In genomic region chr5:58401701-58402100, GRCh38 we compare ENCODE assay signal across 30 cellular contexts.
"Had no signal": no experiment of that assay in that cellular context is flagged by ENCODE, and none has a peak within 500 bp of the region (broad histone marks: within the 10 kb centered on the region; RNA-seq: fewer than 3 reads in every experiment).

No MANE protein-coding gene starts in this region.

- H3K4me1 Mint-ChIP-seq: naive thymus-derived CD4-positive, alpha-beta T cell; natural killer cell; nephron; neural progenitor cell; stimulated activated memory B cell treated with anti-CD40 and anti-IgM and Interleukin-4, amounts not matched to agents 10 μg/mL and 1 μg/mL and 100 μg/mL, for 72 hours; stimulated activated naive CD8-positive, alpha-beta T cell treated with anti-CD3 and anti-CD28 coated beads, Interleukin-15, amount 100 ng/mL, for 72 hours had no signal

- H3K9me3 Mint-ChIP-seq: naive thymus-derived CD4-positive, alpha-beta T cell; natural killer cell; nephron; neural progenitor cell; stimulated activated memory B cell treated with anti-CD40 and anti-IgM and Interleukin-4, amounts not matched to agents 10 μg/mL and 1 μg/mL and 100 μg/mL, for 72 hours; stimulated activated naive CD8-positive, alpha-beta T cell treated with anti-CD3 and anti-CD28 coated beads, Interleukin-15, amount 100 ng/mL, for 72 hours; type B pancreatic cell had no signal

- H2AFZ ChIP-seq: neural progenitor cell, parathyroid adenoma had no signal

- H3K27ac ChIP-seq: neural progenitor cell, ovary, parathyroid adenoma, psoas muscle, right lobe of liver, sigmoid colon, suprapubic skin, testis, tibial nerve, upper lobe of right lung, uterus had no signal

- H3K36me3 Mint-ChIP-seq: naive thymus-derived CD4-positive, alpha-beta T cell; natural killer cell; neural progenitor cell; stimulated activated memory B cell treated with anti-CD40 and anti-IgM and Interleukin-4, amounts not matched to agents 10 μg/mL and 1 μg/mL and 100 μg/mL, for 72 hours; type B pancreatic cell had no signal

- H3K9me3 ChIP-seq: ovary, psoas muscle, right lobe of liver, sigmoid colon, suprapubic skin, testis, tibial nerve, upper lobe of right lung, uterus had no signal

- DNase-seq: naive thymus-derived CD4-positive, alpha-beta T cell; natural killer cell; occipital lobe; ovary; posterior cingulate gyrus; psoas muscle; right cardiac atrium; right lobe of liver; sigmoid colon; small intestine; stimulated activated CD4-positive, alpha-beta T cell treated with anti-CD3 and anti-CD28 coated beads, Interleukin-15, amount 100 ng/mL, for 24 hours; stimulated activated CD4-positive, alpha-beta T cell treated with anti-CD3 and anti-CD28 coated beads, Interleukin-2, amount 100 ng/mL, for 24 hours; stimulated activated CD4-positive, alpha-beta T cell treated with anti-CD3 and anti-CD28 coated beads, Interleukin-2, amount 100 ng/mL, for 48 hours; stimulated activated CD4-positive, alpha-beta T cell treated with anti-CD3 and anti-CD28 coated beads, Interleukin-4, amount 100 ng/mL, for 4 hours; stimulated activated CD8-positive, alpha-beta memory T cell treated with anti-CD3 and anti-CD28 coated beads, Interleukin-4, amount 100 ng/mL, for 48 hours; stimulated activated naive CD4-positive, alpha-beta T cell; stimulated activated naive CD8-positive, alpha-beta T cell treated with anti-CD3 and anti-CD28 coated beads, Interleukin-15, amount 100 ng/mL, for 72 hours; stimulated activated naive CD8-positive, alpha-beta T cell treated with anti-CD3 and anti-CD28 coated beads, Interleukin-15, Interleukin-2, amounts not matched to agents 100 U/mL and 50 U/mL, for 24 hours; substantia nigra; testis; upper lobe of right lung; uterus had no signal

- H3K4me2 ChIP-seq: neural progenitor cell had no signal

- H3K4me1 ChIP-seq: neural progenitor cell, psoas muscle, right lobe of liver, sigmoid colon, testis, tibial nerve, upper lobe of right lung, uterus had no signal

- H3K27ac Mint-ChIP-seq: naive thymus-derived CD4-positive, alpha-beta T cell; natural killer cell; nephron; neural progenitor cell; progenitor cell of endocrine pancreas; stimulated activated memory B cell treated with anti-CD40 and anti-IgM and Interleukin-4, amounts not matched to agents 10 μg/mL and 1 μg/mL and 100 μg/mL, for 72 hours; stimulated activated naive CD8-positive, alpha-beta T cell treated with anti-CD3 and anti-CD28 coated beads, Interleukin-15, amount 100 ng/mL, for 72 hours; type B pancreatic cell had no signal

- H3K79me2 ChIP-seq: parathyroid adenoma had no signal

- H3K27me3 Mint-ChIP-seq: progenitor cell of endocrine pancreas; stimulated activated memory B cell treated with anti-CD40 and anti-IgM and Interleukin-4, amounts not matched to agents 10 μg/mL and 1 μg/mL and 100 μg/mL, for 72 hours; stimulated activated naive CD8-positive, alpha-beta T cell treated with anti-CD3 and anti-CD28 coated beads, Interleukin-15, amount 100 ng/mL, for 72 hours; type B pancreatic cell had no signal

- H3K27me3 ChIP-seq: neural progenitor cell, ovary, right lobe of liver, sigmoid colon, suprapubic skin, testis, tibial nerve, upper lobe of right lung, uterus had no signal

- H3K4me3 ChIP-seq: neural progenitor cell, ovary, psoas muscle, right lobe of liver, sigmoid colon, suprapubic skin, testis, tibial nerve, upper lobe of right lung, uterus had no signal

- H3K36me3 ChIP-seq: neural progenitor cell, ovary, right lobe of liver, sigmoid colon, suprapubic skin, tibial nerve, upper lobe of right lung, uterus had no signal

- H3K4me3 Mint-ChIP-seq: naive thymus-derived CD4-positive, alpha-beta T cell; natural killer cell; nephron; neural progenitor cell; stimulated activated memory B cell treated with anti-CD40 and anti-IgM and Interleukin-4, amounts not matched to agents 10 μg/mL and 1 μg/mL and 100 μg/mL, for 72 hours; stimulated activated naive CD8-positive, alpha-beta T cell treated with anti-CD3 and anti-CD28 coated beads, Interleukin-15, amount 100 ng/mL, for 72 hours; type B pancreatic cell had no signal

- H3K9ac ChIP-seq: neural progenitor cell, parathyroid adenoma had no signal
